8 cellular contexts compared by ENCODE assay signal in genomic region chr11:12692238-12693074, GRCh38. TPM values are rescaled to one million over a fixed set of nuclear protein-coding genes. Genes with fewer than 3 reads are reported as not detected.
A peak's percentile ranks its signal among the peaks of the same experiment; 100 is the strongest.
DNase-seq lines count a peak whose midpoint lies in the region; ATAC-seq and TF ChIP-seq lines count a peak whose summit lies in the region.

No MANE protein-coding gene starts in this region.

- ATAC-seq in left lung: peak; percentile 83
- ATAC-seq in HG03095 (IDR thresholded peaks at IDR 0.05; ENCODE audit: unreplicated experiment): no peak

- peaks cover 29 to 45% of the 10 kb centered on the region in 2 donors for H3K4me1 ChIP-seq in left lung
- H3K4me1 ChIP-seq in subcutaneous abdominal adipose tissue (ENCODE audit: control insufficient read depth in 5 of 5, insufficient read depth in 5 of 5, low read length in 5 of 5): peaks cover 4 to 47% (median 42%) of the 10 kb centered on the region in 5 donors

- H3K9ac ChIP-seq in subcutaneous abdominal adipose tissue (ENCODE audit: low read length in 5 of 5): peak overlapping the region in 3 of 5 donors; percentile 17 to 32 (median 28)

- peaks cover 0 to 38% of the 10 kb centered on the region in 2 donors for H3K27me3 ChIP-seq in left lung
- no peaks in the 10 kb centered on the region for H3K27me3 ChIP-seq in subcutaneous abdominal adipose tissue (ENCODE audit: control insufficient read depth in 5 of 5, insufficient read depth in 4 of 5, low read length in 5 of 5)

- H3K36me3 ChIP-seq in left lung (no peaks in the 10 kb centered on the region), subcutaneous abdominal adipose tissue (ENCODE audit: control insufficient read depth in 5 of 5, insufficient read depth in 5 of 5, low read length in 5 of 5) (no peaks in the 10 kb centered on the region)

- H3K27ac ChIP-seq in left lung (peak overlapping the region; percentile 81 to 85), subcutaneous abdominal adipose tissue (ENCODE audit: low read depth, low read length) (peak overlapping the region; percentile 95)

- DNase-seq in AG10803 (ENCODE audit: low read depth) (peak; percentile 90), NCI-H2196 treated with DMSO at 0.1 percent for 48 hours (lab: John Stamatoyannopoulos, UW; ENCODE audit: unreplicated experiment) (peak; percentile 85), cerebellar cortex (ENCODE audit: low spot score) (peak; percentile 88), left lung (peak in 1 of 2 donors; percentile 81), SKM-1 treated with dmso at 0.1 percent for 144 hours (lab: John Stamatoyannopoulos, UW; ENCODE audit: unreplicated experiment) (no peak), NK-92 (lab: John Stamatoyannopoulos, UW; ENCODE audit: unreplicated experiment) (no peak)

- no peak; the same call in 1 of the 2 replicates for TF ChIP-seq CTCF in AG10803 (conservative IDR thresholded peaks at IDR 0.05; ENCODE audit: low read length)
- no peak for TF ChIP-seq CTCF in left lung (IDR thresholded peaks at IDR 0.05)

- intact Hi-C loops in left lung (cut with DNase I): no loop called here

- no peaks in the 10 kb centered on the region for H3K9me3 ChIP-seq in left lung
- no peaks in the 10 kb centered on the region for H3K9me3 ChIP-seq in subcutaneous abdominal adipose tissue (ENCODE audit: control insufficient read depth in 5 of 5, low read length in 5 of 5)

- peak overlapping the region; percentile 27 for H3K4me3 ChIP-seq in AG10803 (ENCODE audit: low read length)
- no peak overlapping the region for H3K4me3 ChIP-seq in left lung
- peak overlapping the region in 2 of 5 donors; percentile 12 to 14 for H3K4me3 ChIP-seq in subcutaneous abdominal adipose tissue (ENCODE audit: low read depth in 1 of 5, low read length in 5 of 5)

RNA-seq across cellular contexts. Expression of gene TEAD1, which starts 18.2 kb away (rescaled TPM):
- total RNA-seq in left lung: 10 to 100 TPM; 58.1 to 87.3 TPM

Comparison
In these comparisons a context has a peak if more than half of its experiments do, and no peak if none do; other contexts are left out.
1. DNase-seq: peak in AG10803 (single experiment), NCI-H2196 treated with DMSO at 0.1 percent for 48 hours (single experiment) and cerebellar cortex (single experiment); none in SKM-1 treated with dmso at 0.1 percent for 144 hours (single experiment) and NK-92 (single experiment).